In the genomic region with DNA sequence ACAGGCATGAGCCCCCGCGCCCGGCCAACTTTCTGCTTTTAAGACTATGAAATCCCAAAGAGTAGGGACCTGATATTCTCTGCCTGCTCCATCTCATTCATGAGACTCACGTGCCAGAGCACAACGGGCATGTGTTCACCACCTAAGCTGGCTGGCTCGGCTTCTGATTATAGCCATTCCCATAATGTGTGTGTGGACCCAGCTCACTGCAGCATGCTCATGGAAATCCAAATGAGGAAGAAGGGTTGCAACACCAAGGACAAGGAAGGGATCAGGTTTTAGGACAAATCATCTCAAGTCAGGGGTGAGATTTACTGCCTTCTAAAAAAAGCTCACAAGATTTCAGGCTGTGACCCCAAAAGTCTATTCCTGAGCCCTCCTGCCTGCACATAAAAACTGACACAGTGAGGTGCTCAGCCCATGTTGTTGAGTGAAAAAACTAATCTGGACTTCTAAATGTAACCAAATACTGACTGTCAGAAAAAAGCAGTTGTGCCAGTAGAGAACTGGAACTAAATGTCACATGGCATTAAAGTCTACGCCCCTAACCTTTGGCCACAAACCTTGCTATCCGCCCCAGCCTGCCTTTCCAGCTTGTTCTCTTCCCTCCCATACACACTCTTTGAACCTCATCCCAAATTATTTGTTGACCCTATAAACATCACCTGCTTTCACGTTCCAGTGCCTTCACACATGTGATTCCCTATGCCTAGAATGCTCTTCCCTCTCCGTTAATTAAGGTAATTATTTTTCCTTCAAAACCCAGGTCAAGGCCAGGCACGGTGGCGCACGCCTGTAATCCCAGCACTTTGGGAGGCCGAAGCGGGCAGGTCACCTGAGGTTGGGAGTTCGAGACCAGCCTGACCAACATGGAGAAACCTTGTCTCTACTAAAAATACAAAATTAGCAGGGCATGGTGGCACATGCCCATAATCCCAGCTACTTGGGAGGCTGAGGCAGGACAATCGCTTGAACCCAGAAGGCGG, we compare ENCODE assay signal across 3 cellular contexts.
A peak's percentile ranks its signal among the peaks of the same experiment; 100 is the strongest.
TF ChIP-seq lines count a peak whose summit lies in the region.

No MANE protein-coding gene starts in this region.

TF ChIP-seq in A549, 52 proteins besides CTCF, POLR2A, EP300 and RAD21:
- TF ChIP-seq POLR2AphosphoS2 (conservative IDR thresholded peaks at IDR 0.05; ENCODE audit: low read length) (no peak), HDAC2 (IDR thresholded peaks at IDR 0.05) (no peak), MYC (IDR thresholded peaks at IDR 0.05; ENCODE audit: borderline replicate concordance, low read length) (no peak), ZFP36 (IDR thresholded peaks at IDR 0.05; ENCODE audit: borderline replicate concordance, partially characterized antibody) (no peak), FOSL2 (IDR thresholded peaks at IDR 0.05) (no peak), FOSL2 (CRISPR knock-in tag; IDR thresholded peaks at IDR 0.05) (no peak), TFCP2L1 (CRISPR knock-in tag; IDR thresholded peaks at IDR 0.05) (no peak), CBX8 (IDR thresholded peaks at IDR 0.05) (no peak), HEYL (CRISPR knock-in tag; IDR thresholded peaks at IDR 0.05) (no peak), HOXB13 (CRISPR knock-in tag; IDR thresholded peaks at IDR 0.05; ENCODE audit: low read depth) (no peak), CHD2 (IDR thresholded peaks at IDR 0.05; ENCODE audit: low read length, partially characterized antibody) (no peak), JUNB (IDR thresholded peaks at IDR 0.05) (no peak), CEBPB (IDR thresholded peaks at IDR 0.05) (no peak), EHMT2 (IDR thresholded peaks at IDR 0.05; ENCODE audit: low read depth) (no peak), HOXA7 (CRISPR knock-in tag; IDR thresholded peaks at IDR 0.05) (no peak), RCOR1 (IDR thresholded peaks at IDR 0.05; ENCODE audit: low read depth, low read length) (no peak), CBX2 (IDR thresholded peaks at IDR 0.05; ENCODE audit: borderline replicate concordance, low read depth) (no peak), TP53 (CRISPR knock-in tag; IDR thresholded peaks at IDR 0.05) (no peak), RNF2 (IDR thresholded peaks at IDR 0.05; ENCODE audit: borderline replicate concordance, low read depth) (no peak)
- TF ChIP-seq, protein P1, sequence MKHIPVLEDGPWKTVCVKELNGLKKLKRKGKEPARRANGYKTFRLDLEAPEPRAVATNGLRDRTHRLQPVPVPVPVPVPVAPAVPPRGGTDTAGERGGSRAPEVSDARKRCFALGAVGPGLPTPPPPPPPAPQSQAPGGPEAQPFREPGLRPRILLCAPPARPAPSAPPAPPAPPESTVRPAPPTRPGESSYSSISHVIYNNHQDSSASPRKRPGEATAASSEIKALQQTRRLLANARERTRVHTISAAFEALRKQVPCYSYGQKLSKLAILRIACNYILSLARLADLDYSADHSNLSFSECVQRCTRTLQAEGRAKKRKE (CRISPR knock-in tag; IDR thresholded peaks at IDR 0.05; ENCODE audit: low read depth): no peak
- TF ChIP-seq, protein P2, sequence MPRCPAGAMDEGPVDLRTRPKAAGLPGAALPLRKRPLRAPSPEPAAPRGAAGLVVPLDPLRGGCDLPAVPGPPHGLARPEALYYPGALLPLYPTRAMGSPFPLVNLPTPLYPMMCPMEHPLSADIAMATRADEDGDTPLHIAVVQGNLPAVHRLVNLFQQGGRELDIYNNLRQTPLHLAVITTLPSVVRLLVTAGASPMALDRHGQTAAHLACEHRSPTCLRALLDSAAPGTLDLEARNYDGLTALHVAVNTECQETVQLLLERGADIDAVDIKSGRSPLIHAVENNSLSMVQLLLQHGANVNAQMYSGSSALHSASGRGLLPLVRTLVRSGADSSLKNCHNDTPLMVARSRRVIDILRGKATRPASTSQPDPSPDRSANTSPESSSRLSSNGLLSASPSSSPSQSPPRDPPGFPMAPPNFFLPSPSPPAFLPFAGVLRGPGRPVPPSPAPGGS (IDR thresholded peaks at IDR 0.05): no peak

TF ChIP-seq in IMR-90, 13 proteins besides CTCF, POLR2A, EP300 and RAD21:
- TF ChIP-seq NFE2L2 (IDR thresholded peaks at IDR 0.05; ENCODE audit: low read depth, low read length) (no peak), RFX5 (IDR thresholded peaks at IDR 0.05; ENCODE audit: low read depth, low read length) (no peak), MAFK (IDR thresholded peaks at IDR 0.05; ENCODE audit: low read depth, low read length) (no peak), MXI1 (IDR thresholded peaks at IDR 0.05; ENCODE audit: borderline replicate concordance, low read depth, low read length) (no peak), SMC3 (IDR thresholded peaks at IDR 0.05; ENCODE audit: low read depth, low read length) (no peak), BHLHE40 (IDR thresholded peaks at IDR 0.05; ENCODE audit: low read depth, low read length) (no peak), CHD1 (IDR thresholded peaks at IDR 0.05; ENCODE audit: low read depth, low read length) (no peak), MAZ (IDR thresholded peaks at IDR 0.05; ENCODE audit: borderline replicate concordance, low read depth, low read length) (no peak), RCOR1 (IDR thresholded peaks at IDR 0.05; ENCODE audit: insufficient replicate concordance, low read length) (no peak), FOS (IDR thresholded peaks at IDR 0.05; ENCODE audit: low read depth, low read length) (no peak), CEBPB (IDR thresholded peaks at IDR 0.05; ENCODE audit: low read depth, low read length) (no peak)
- TF ChIP-seq, protein P3, sequence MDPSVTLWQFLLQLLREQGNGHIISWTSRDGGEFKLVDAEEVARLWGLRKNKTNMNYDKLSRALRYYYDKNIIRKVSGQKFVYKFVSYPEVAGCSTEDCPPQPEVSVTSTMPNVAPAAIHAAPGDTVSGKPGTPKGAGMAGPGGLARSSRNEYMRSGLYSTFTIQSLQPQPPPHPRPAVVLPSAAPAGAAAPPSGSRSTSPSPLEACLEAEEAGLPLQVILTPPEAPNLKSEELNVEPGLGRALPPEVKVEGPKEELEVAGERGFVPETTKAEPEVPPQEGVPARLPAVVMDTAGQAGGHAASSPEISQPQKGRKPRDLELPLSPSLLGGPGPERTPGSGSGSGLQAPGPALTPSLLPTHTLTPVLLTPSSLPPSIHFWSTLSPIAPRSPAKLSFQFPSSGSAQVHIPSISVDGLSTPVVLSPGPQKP (IDR thresholded peaks at IDR 0.05; ENCODE audit: borderline replicate concordance, low read depth, low read length): no peak
- TF ChIP-seq, protein P4, sequence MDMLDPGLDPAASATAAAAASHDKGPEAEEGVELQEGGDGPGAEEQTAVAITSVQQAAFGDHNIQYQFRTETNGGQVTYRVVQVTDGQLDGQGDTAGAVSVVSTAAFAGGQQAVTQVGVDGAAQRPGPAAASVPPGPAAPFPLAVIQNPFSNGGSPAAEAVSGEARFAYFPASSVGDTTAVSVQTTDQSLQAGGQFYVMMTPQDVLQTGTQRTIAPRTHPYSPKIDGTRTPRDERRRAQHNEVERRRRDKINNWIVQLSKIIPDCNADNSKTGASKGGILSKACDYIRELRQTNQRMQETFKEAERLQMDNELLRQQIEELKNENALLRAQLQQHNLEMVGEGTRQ (IDR thresholded peaks at IDR 0.05; ENCODE audit: low read depth, low read length): no peak

TF ChIP-seq in K562, 482 proteins besides CTCF, POLR2A, EP300 and RAD21:
- TF ChIP-seq FOSL1 (tag; conservative IDR thresholded peaks at IDR 0.05) (no peak), PRPF4 (IDR thresholded peaks at IDR 0.05; ENCODE audit: insufficient read depth, low read depth, low read length, poor library complexity, severe bottlenecking) (no peak), FOXM1 (IDR thresholded peaks at IDR 0.05; ENCODE audit: low read depth) (no peak), FOXM1 (CRISPR knock-in tag; IDR thresholded peaks at IDR 0.05; ENCODE audit: low read depth) (no peak), KHSRP (IDR thresholded peaks at IDR 0.05) (no peak), ZNF146 (CRISPR knock-in tag; IDR thresholded peaks at IDR 0.05; ENCODE audit: unreplicated experiment) (no peak), MCM5 (IDR thresholded peaks at IDR 0.05; ENCODE audit: low read depth) (no peak), YBX1 (IDR thresholded peaks at IDR 0.05) (no peak), MEIS2 (IDR thresholded peaks at IDR 0.05; ENCODE audit: partially characterized antibody) (peak; percentile 52), ZNF717 (CRISPR knock-in tag; IDR thresholded peaks at IDR 0.05) (no peak), RFX7 (CRISPR knock-in tag; IDR thresholded peaks at IDR 0.05) (no peak), TCF3 (CRISPR knock-in tag; IDR thresholded peaks at IDR 0.05) (no peak), HCFC1 (IDR thresholded peaks at IDR 0.05; ENCODE audit: low read depth, low read length) (no peak), POLR2H (tag; IDR thresholded peaks at IDR 0.05; ENCODE audit: low read depth) (no peak), CEBPB (tag; IDR thresholded peaks at IDR 0.05) (peak; percentile 20; the same call in 1 of the 2 replicates), NR3C1 (CRISPR knock-in tag; IDR thresholded peaks at IDR 0.05) (no peak), ZFP36 (IDR thresholded peaks at IDR 0.05; ENCODE audit: low read depth, low read length, partially characterized antibody) (no peak), SP1 (CRISPR knock-in tag; IDR thresholded peaks at IDR 0.05) (no peak)
- TF ChIP-seq, protein P5, sequence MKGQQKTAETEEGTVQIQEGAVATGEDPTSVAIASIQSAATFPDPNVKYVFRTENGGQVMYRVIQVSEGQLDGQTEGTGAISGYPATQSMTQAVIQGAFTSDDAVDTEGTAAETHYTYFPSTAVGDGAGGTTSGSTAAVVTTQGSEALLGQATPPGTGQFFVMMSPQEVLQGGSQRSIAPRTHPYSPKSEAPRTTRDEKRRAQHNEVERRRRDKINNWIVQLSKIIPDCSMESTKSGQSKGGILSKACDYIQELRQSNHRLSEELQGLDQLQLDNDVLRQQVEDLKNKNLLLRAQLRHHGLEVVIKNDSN (CRISPR knock-in tag; IDR thresholded peaks at IDR 0.05): 0 out of 2 replicates have a peak, but pooled peaks have one; percentile 33
- TF ChIP-seq, protein P6, sequence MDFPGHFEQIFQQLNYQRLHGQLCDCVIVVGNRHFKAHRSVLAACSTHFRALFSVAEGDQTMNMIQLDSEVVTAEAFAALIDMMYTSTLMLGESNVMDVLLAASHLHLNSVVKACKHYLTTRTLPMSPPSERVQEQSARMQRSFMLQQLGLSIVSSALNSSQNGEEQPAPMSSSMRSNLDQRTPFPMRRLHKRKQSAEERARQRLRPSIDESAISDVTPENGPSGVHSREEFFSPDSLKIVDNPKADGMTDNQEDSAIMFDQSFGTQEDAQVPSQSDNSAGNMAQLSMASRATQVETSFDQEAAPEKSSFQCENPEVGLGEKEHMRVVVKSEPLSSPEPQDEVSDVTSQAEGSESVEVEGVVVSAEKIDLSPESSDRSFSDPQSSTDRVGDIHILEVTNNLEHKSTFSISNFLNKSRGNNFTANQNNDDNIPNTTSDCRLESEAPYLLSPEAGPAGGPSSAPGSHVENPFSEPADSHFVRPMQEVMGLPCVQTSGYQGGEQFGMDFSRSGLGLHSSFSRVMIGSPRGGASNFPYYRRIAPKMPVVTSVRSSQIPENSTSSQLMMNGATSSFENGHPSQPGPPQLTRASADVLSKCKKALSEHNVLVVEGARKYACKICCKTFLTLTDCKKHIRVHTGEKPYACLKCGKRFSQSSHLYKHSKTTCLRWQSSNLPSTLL (IDR thresholded peaks at IDR 0.05): no peak
TF ChIP-seq in K562: peak in this region for 3.
